Comparison of ENCODE assay signal across 21 cellular contexts in the genomic region with DNA sequence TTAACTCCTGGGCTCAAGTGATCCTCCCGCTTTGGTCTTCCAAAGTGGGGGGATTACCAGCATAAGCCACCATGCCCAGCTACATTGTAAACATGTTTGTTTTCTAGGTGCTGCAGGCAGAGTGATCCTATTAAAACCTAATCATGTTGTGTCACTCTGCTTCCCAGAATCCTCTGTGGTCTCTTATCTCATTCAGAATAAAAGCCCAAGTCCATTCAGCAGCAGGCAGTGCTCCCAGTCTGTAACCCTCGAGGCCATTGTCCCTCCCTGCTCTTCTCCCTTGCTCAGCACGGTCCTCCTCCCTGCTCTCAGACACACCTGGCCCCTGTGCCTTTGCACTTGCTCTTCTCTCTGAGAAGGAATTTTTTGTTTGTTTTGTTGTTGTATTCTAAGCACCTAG. TPM values are rescaled to one million over a fixed set of nuclear protein-coding genes. Genes with fewer than 3 reads are reported as not detected.
DNase-seq lines count a peak whose midpoint lies in the region; ATAC-seq lines count a peak whose summit lies in the region.
"Had no signal": no experiment of that assay in that cellular context is flagged by ENCODE, and none has a peak within 500 bp of the region (broad histone marks: within the 10 kb centered on the region; RNA-seq: fewer than 3 reads in every experiment).

No MANE protein-coding gene starts in this region.

- H3K4me1 ChIP-seq in CD8-positive, alpha-beta memory T cell (ENCODE audit: insufficient read depth, low read length) = no peaks in the 10 kb centered on the region
- no peaks in the 10 kb centered on the region for H3K4me1 ChIP-seq in naive thymus-derived CD4-positive, alpha-beta T cell (ENCODE audit: control insufficient read depth in 2 of 2, insufficient read depth in 2 of 2, low read length in 2 of 2)
- H3K4me1 ChIP-seq: Peyer's patch had no signal

- peaks cover 4 to 85% (median 36%) of the 10 kb centered on the region in 3 donors for H3K36me3 Mint-ChIP-seq in CD8-positive, alpha-beta memory T cell
- H3K36me3 Mint-ChIP-seq in naive thymus-derived CD4-positive, alpha-beta T cell = peaks cover 15 to 40% (median 31%) of the 10 kb centered on the region in 5 donors

- H3K27me3 ChIP-seq in CD8-positive, alpha-beta memory T cell (ENCODE audit: insufficient read depth, low read length, poor library complexity, severe bottlenecking) = no peaks in the 10 kb centered on the region
- H3K27me3 ChIP-seq in naive thymus-derived CD4-positive, alpha-beta T cell (ENCODE audit: control insufficient read depth in 2 of 2, insufficient read depth in 2 of 2, low read length in 2 of 2) = no peaks in the 10 kb centered on the region
- H3K27me3 ChIP-seq: Peyer's patch had no signal

- no peak overlapping the region for H3K4me3 Mint-ChIP-seq in CD8-positive, alpha-beta memory T cell
- H3K4me3 Mint-ChIP-seq in naive thymus-derived CD4-positive, alpha-beta T cell = no peak overlapping the region

- POLR2A ChIA-PET in CD8-positive, alpha-beta memory T cell (lab: Charles Lee) = no interaction called here
- POLR2A ChIA-PET in naive thymus-derived CD4-positive, alpha-beta T cell (lab: Charles Lee) = no interaction called here

- H3K36me3 ChIP-seq in CD8-positive, alpha-beta memory T cell (ENCODE audit: insufficient read depth, low read length) = peaks cover 62% of the 10 kb centered on the region
- peaks cover 38 to 77% (median 39%) of the 10 kb centered on the region in 3 experiments for H3K36me3 ChIP-seq in naive thymus-derived CD4-positive, alpha-beta T cell (ENCODE audit: control insufficient read depth in 2 of 3, insufficient read depth in 3 of 3, low read length in 3 of 3)

- no peak overlapping the region for H3K4me3 ChIP-seq in CD8-positive, alpha-beta memory T cell (ENCODE audit: low read length)
- no peak overlapping the region for H3K4me3 ChIP-seq in naive thymus-derived CD4-positive, alpha-beta T cell (ENCODE audit: low read length)
- H3K4me3 ChIP-seq: GM12878, Peyer's patch had no signal

- H3K27me3 Mint-ChIP-seq in CD8-positive, alpha-beta memory T cell = peaks cover 0 to 1% of the 10 kb centered on the region in 2 donors
- H3K27me3 Mint-ChIP-seq in naive thymus-derived CD4-positive, alpha-beta T cell = no peaks in the 10 kb centered on the region

- H3K27ac ChIP-seq in CD8-positive, alpha-beta memory T cell (ENCODE audit: low read depth, low read length) = no peak overlapping the region
- no peak overlapping the region for H3K27ac ChIP-seq in naive thymus-derived CD4-positive, alpha-beta T cell (ENCODE audit: low read depth, low read length)
- H3K27ac ChIP-seq: 22Rv1, Peyer's patch had no signal

- no peak for ATAC-seq in naive thymus-derived CD4-positive, alpha-beta T cell
- ATAC-seq in HG02610 (IDR thresholded peaks at IDR 0.05; ENCODE audit: unreplicated experiment) = no peak
- ATAC-seq: GM12878, HCT116 had no signal

- peak overlapping the region in 6 of 8 donors; percentile 0 to 86 (median 44) for H3K27ac Mint-ChIP-seq in CD8-positive, alpha-beta memory T cell
- peak overlapping the region in 7 of 9 donors; percentile 35 to 87 (median 36) for H3K27ac Mint-ChIP-seq in naive thymus-derived CD4-positive, alpha-beta T cell

- no peaks in the 10 kb centered on the region for H3K9me3 Mint-ChIP-seq in CD8-positive, alpha-beta memory T cell
- no peaks in the 10 kb centered on the region for H3K9me3 Mint-ChIP-seq in naive thymus-derived CD4-positive, alpha-beta T cell

- H3K4me1 Mint-ChIP-seq in CD8-positive, alpha-beta memory T cell = peaks cover 0 to 5% (median 2%) of the 10 kb centered on the region in 3 donors
- peaks cover 0 to 11% (median 3%) of the 10 kb centered on the region in 7 donors for H3K4me1 Mint-ChIP-seq in naive thymus-derived CD4-positive, alpha-beta T cell

- DNase-seq in NCI-H748 (lab: John Stamatoyannopoulos, UW; ENCODE audit: unreplicated experiment) = peak; percentile 11
- DNase-seq in NCI-H748 treated with DMSO at 0.1 percent for 48 hours (lab: John Stamatoyannopoulos, UW) = no peak
- no peak for DNase-seq in CD8-positive, alpha-beta memory T cell
- DNase-seq in OCI-M1 (lab: John Stamatoyannopoulos, UW) = peak; percentile 26
- DNase-seq in naive thymus-derived CD4-positive, alpha-beta T cell = no peak
- DNase-seq in NCI-H510A treated with DMSO at 0.1 percent for 48 hours (lab: John Stamatoyannopoulos, UW) = no peak
- DNase-seq in cerebellum (ENCODE audit: low spot score) = no peak
- DNase-seq: COR-L47, DMS79, KBM-7, NCI-H1436 treated with DMSO at 0.1 percent for 48 hours, NCI-H2107, NCI-H345, NCI-H69, Peyer's patch, Right ventricle myocardium superior, SK-N-SH had no signal

- intact Hi-C loops in naive thymus-derived CD4-positive, alpha-beta T cell (cut with micrococcal nuclease) = no loop called here

- CTCF ChIA-PET in CD8-positive, alpha-beta memory T cell (lab: Charles Lee) = interaction anchor here (1.3 kb wide), 1 partner anchor 10 kb away, joined by 4 read pairs; no protein-coding TSS in a partner anchor
- CTCF ChIA-PET in naive thymus-derived CD4-positive, alpha-beta T cell (lab: Charles Lee) = interaction anchor here (1.0 kb wide), 1 partner anchor 11 kb away, joined by 3 read pairs; the partner anchor contains the start of gene CABYR

- H3K9me3 ChIP-seq in CD8-positive, alpha-beta memory T cell (ENCODE audit: low read length) = no peaks in the 10 kb centered on the region
- H3K9me3 ChIP-seq in naive thymus-derived CD4-positive, alpha-beta T cell (ENCODE audit: control insufficient read depth in 2 of 3, low read length in 3 of 3) = no peaks in the 10 kb centered on the region
- H3K9me3 ChIP-seq: Peyer's patch, SK-N-SH had no signal

RNA-seq across cellular contexts. Expression of gene CABYR, which starts 11.1 kb away (rescaled TPM):
- 1 to 10 TPM; 1.2 to 1.7 TPM for total RNA-seq in CD8-positive, alpha-beta memory T cell
- 0.62 TPM for polyA plus RNA-seq in CD8-positive, alpha-beta memory T cell
- total RNA-seq in naive thymus-derived CD4-positive, alpha-beta T cell = 1 to 10 TPM in 3 of 5 experiments, under 1 TPM in 2; 0.65 to 1.4 (median 1.1) TPM
- under 1 TPM in 1 of 2 donors, not detected in 1; 0.74 TPM for polyA plus RNA-seq in naive thymus-derived CD4-positive, alpha-beta T cell
- total RNA-seq in cerebellum = 21.6 TPM
- total RNA-seq: Right ventricle myocardium superior had no signal

Comparison
In these comparisons a context has a peak if more than half of its experiments do, and no peak if none do; other contexts are left out.
1. DNase-seq: peak in NCI-H748 (single experiment) and OCI-M1 (single experiment); none in NCI-H748 treated with DMSO at 0.1 percent for 48 hours (single experiment), CD8-positive, alpha-beta memory T cell (0 of 5), naive thymus-derived CD4-positive, alpha-beta T cell (0 of 9), NCI-H510A treated with DMSO at 0.1 percent for 48 hours (single experiment) and cerebellum (single experiment).